Comparison of ENCODE assay signal across 22 cellular contexts in the genomic region with DNA sequence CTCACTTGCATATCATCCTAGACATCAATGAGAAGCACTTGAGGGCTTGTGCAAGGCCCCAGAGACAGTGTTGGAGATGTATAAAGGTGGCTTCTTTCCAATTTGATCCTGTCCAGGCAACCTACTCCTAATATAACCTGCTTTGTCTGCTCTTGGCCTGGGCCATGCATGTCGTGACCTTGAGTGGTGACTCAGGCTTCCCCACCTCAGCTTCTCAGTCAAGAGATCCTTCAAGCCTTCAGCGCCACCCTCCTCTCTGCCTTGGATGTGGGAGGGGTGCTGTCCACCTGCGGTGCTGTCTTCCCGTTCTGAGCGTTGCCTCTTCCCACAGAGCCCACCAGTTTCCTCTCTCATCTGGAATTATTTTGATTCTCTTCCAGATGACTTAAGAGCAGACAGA. TPM values are rescaled to one million over a fixed set of nuclear protein-coding genes. Genes with fewer than 3 reads are reported as not detected.
DNase-seq lines count a peak whose midpoint lies in the region; ATAC-seq, FAIRE-seq and TF ChIP-seq lines count a peak whose summit lies in the region.
"Had no signal": no experiment of that assay in that cellular context is flagged by ENCODE, and none has a peak within 500 bp of the region (broad histone marks: within the 10 kb centered on the region; RNA-seq: fewer than 3 reads in every experiment).

No MANE protein-coding gene starts in this region.

- peak in 2 of 3 experiments; percentile 23 to 25; a peak in 2 of 6 replicates for TF ChIP-seq CTCF in K562 (IDR thresholded peaks at IDR 0.05 in 2 of 3, conservative IDR thresholded peaks at IDR 0.05 in 1 of 3; ENCODE audit: insufficient read depth in 2 of 3, low read depth in 1 of 3, low read length in 3 of 3)
- TF ChIP-seq CTCF in psoas muscle (IDR thresholded peaks at IDR 0.05): no peak

- POLR2A ChIA-PET in K562 (lab: Yijun Ruan, JAX): interaction anchor here (1.2 kb wide), 1 partner anchor 15 kb away, joined by 3 read pairs; no protein-coding TSS in a partner anchor

- in situ Hi-C loops in K562 (cut with MboI): no loop called here

- TF ChIP-seq POLR2A in K562 (conservative IDR thresholded peaks at IDR 0.05): no peak

- FAIRE-seq in K562 (lab: Jason Lieb, UNC): peak; percentile 65
- FAIRE-seq: A549, D721Med, G401.6, GM12891, GM18507 had no signal

- intact Hi-C loops in K562 (cut with micrococcal nuclease): no loop called here
- intact Hi-C loops in psoas muscle (cut with DNase I): loop anchor here in 1 of 2 donors (10.0 kb wide), 1 partner anchor 283 kb away; the partner anchor contains the start of genes DOCK4 and ZNF277

- H2AFZ ChIP-seq in K562 (ENCODE audit: low read depth, low read length): 0 out of 2 replicates have a peak overlapping the region, but pooled peaks have one; percentile 9

- H3K36me3 Mint-ChIP-seq in activated naive CD8-positive, alpha-beta T cell treated with anti-CD3 and anti-CD28 coated beads for 36 hours: peaks cover 2% of the 10 kb centered on the region

- BruUV-seq in K562 (replicated peaks; lab: Mats Ljungman, UMichigan): no TSS peak

- no peak for TF ChIP-seq EP300 in K562 (IDR thresholded peaks at IDR 0.05; ENCODE audit: low read length)

- H3K4me1 Mint-ChIP-seq in activated naive CD8-positive, alpha-beta T cell treated with anti-CD3 and anti-CD28 coated beads for 36 hours: peaks cover 8% of the 10 kb centered on the region
- H3K4me1 Mint-ChIP-seq: B cell had no signal

- no peak overlapping the region for H3K4me3 ChIP-seq in K562
- no peak overlapping the region for H3K4me3 ChIP-seq in psoas muscle
- H3K4me3 ChIP-seq in skeletal muscle tissue (ENCODE audit: low read length in 3 of 3): no peak overlapping the region
- H3K4me3 ChIP-seq: A549; BLaER1 treated with 17β-estradiol and CSF1 and Interleukin-3, amounts not matched to agents 10 nM and 100 nM had no signal

- peaks cover 4 to 18% of the 10 kb centered on the region in 2 experiments; a peak in 4 of 5 replicates for H3K4me1 ChIP-seq in K562 (replicated peaks in 1 of 2; ENCODE audit: control insufficient read depth in 2 of 2, insufficient read depth in 2 of 2, low read length in 2 of 2)
- peaks cover 39% of the 10 kb centered on the region for H3K4me1 ChIP-seq in psoas muscle
- H3K4me1 ChIP-seq in skeletal muscle tissue (ENCODE audit: control insufficient read depth in 3 of 3, insufficient read depth in 3 of 3, low read length in 3 of 3): peaks cover 23 to 28% (median 24%) of the 10 kb centered on the region in 3 donors

- H3K9me3 ChIP-seq in K562 (replicated peaks; ENCODE audit: control insufficient read depth, insufficient read depth, low read depth, low read length) (no peaks in the 10 kb centered on the region), psoas muscle (no peaks in the 10 kb centered on the region), skeletal muscle tissue (ENCODE audit: control insufficient read depth in 3 of 3, low read length in 3 of 3) (no peaks in the 10 kb centered on the region)
- H3K9me3 ChIP-seq: A549; BLaER1 treated with 17β-estradiol and CSF1 and Interleukin-3, amounts not matched to agents 10 nM and 100 nM; Caco-2 had no signal

- WGBS in K562 (ENCODE audit: insufficient coverage, low coverage, missing lambda C conversion rate): 20% methylated on average over 5 of the region's 5 CpGs
- 81 to 88% (median 83%) methylated on average over 5 of the region's 5 CpGs for WGBS in psoas muscle, 3 donors

- H3K9me1 ChIP-seq in K562 (ENCODE audit: control insufficient read depth, insufficient read depth, low read length): no peaks in the 10 kb centered on the region

- CTCF ChIA-PET in K562 (lab: Yijun Ruan, JAX; ENCODE audit: low intra/inter-chr PET ratio): interaction anchor here (0.8 kb wide), 1 partner anchor 725 kb away, joined by 3 read pairs; no protein-coding TSS in a partner anchor

- no peaks in the 10 kb centered on the region for H4K20me1 ChIP-seq in K562 (replicated peaks; ENCODE audit: control insufficient read depth, insufficient read depth, low read length)
- H4K20me1 ChIP-seq: BLaER1 treated with 17β-estradiol and CSF1 and Interleukin-3, amounts not matched to agents 10 nM and 100 nM had no signal

- no peak overlapping the region for H3K27ac Mint-ChIP-seq in activated naive CD8-positive, alpha-beta T cell treated with anti-CD3 and anti-CD28 coated beads for 36 hours
- H3K27ac Mint-ChIP-seq: B cell; CD4-positive, alpha-beta T cell; CD8-positive, alpha-beta T cell had no signal

- ATAC-seq in K562 (peak; percentile 84), psoas muscle (peak in 2 of 4 donors; percentile 28 to 32)
- ATAC-seq: A549; CD8-positive, alpha-beta T cell had no signal

- H3K4me3 Mint-ChIP-seq in activated naive CD8-positive, alpha-beta T cell treated with anti-CD3 and anti-CD28 coated beads for 36 hours: no peak overlapping the region
- H3K4me3 Mint-ChIP-seq: B cell; CD4-positive, alpha-beta T cell; CD8-positive, alpha-beta T cell had no signal

- H3K79me2 ChIP-seq in K562 (ENCODE audit: control insufficient read depth, insufficient read depth, low read length): no peaks in the 10 kb centered on the region

- no peaks in the 10 kb centered on the region for H3K27me3 ChIP-seq in K562 (ENCODE audit: control insufficient read depth in 2 of 2, insufficient read depth in 2 of 2, low read length in 2 of 2)
- H3K27me3 ChIP-seq in psoas muscle (ENCODE audit: insufficient read depth in 3 of 3, low read length in 2 of 3): no peaks in the 10 kb centered on the region
- H3K27me3 ChIP-seq in skeletal muscle tissue (ENCODE audit: control insufficient read depth in 3 of 3, insufficient read depth in 3 of 3, low read length in 3 of 3): no peaks in the 10 kb centered on the region
- H3K27me3 ChIP-seq: BLaER1 treated with 17β-estradiol and CSF1 and Interleukin-3, amounts not matched to agents 10 nM and 100 nM had no signal

- peak; percentile 18 for DNase-seq in DMS79 (lab: John Stamatoyannopoulos, UW)
- DNase-seq in DMS79 treated with DMSO at 0.1 percent for 48 hours (lab: John Stamatoyannopoulos, UW): no peak
- DNase-seq in K562 (ENCODE audit: extremely low read depth in 1 of 4, low spot score in 3 of 4): peak in 2 of 4 experiments; percentile 64 to 65
- no peak for DNase-seq in psoas muscle
- DNase-seq in caudate nucleus (lab: John Stamatoyannopoulos, UW): no peak
- no peak for DNase-seq in activated naive CD8-positive, alpha-beta T cell treated with anti-CD3 and anti-CD28 coated beads for 36 hours
- DNase-seq: AML-193; Caco-2; Calu3; CD4-positive, alpha-beta T cell; CD8-positive, alpha-beta T cell; GF-D8 had no signal

- H3K9ac ChIP-seq in K562 (ENCODE audit: insufficient read depth in 1 of 2, low read depth in 2 of 2, low read length in 2 of 2): no peak overlapping the region
- H3K9ac ChIP-seq in skeletal muscle tissue (ENCODE audit: low read depth in 1 of 3, low read length in 3 of 3): no peak overlapping the region
- H3K9ac ChIP-seq: BLaER1 treated with 17β-estradiol and CSF1 and Interleukin-3, amounts not matched to agents 10 nM and 100 nM had no signal

- H3K27ac ChIP-seq in K562 (ENCODE audit: extremely low read depth, low read depth, low read length): no peak overlapping the region
- H3K27ac ChIP-seq in psoas muscle: peak overlapping the region; percentile 26
- H3K27ac ChIP-seq in skeletal muscle tissue (ENCODE audit: low read depth, low read length): peak overlapping the region; percentile 56
- H3K27ac ChIP-seq in caudate nucleus (ENCODE audit: low read depth, low read length): no peak overlapping the region
- H3K27ac ChIP-seq: 22Rv1; A549; BLaER1 treated with 17β-estradiol and CSF1 and Interleukin-3, amounts not matched to agents 10 nM and 100 nM; C4-2B had no signal

- no peaks in the 10 kb centered on the region for H3K9me3 Mint-ChIP-seq in activated naive CD8-positive, alpha-beta T cell treated with anti-CD3 and anti-CD28 coated beads for 36 hours
- H3K9me3 Mint-ChIP-seq: CD4-positive, alpha-beta T cell; CD8-positive, alpha-beta T cell had no signal

- H3K36me3 ChIP-seq in K562 (ENCODE audit: control insufficient read depth, insufficient read depth, low read length) (no peaks in the 10 kb centered on the region), psoas muscle (ENCODE audit: insufficient read depth in 1 of 2, low read depth in 1 of 2) (peaks cover 0 to 29% of the 10 kb centered on the region in 2 donors), skeletal muscle tissue (ENCODE audit: control insufficient read depth in 3 of 3, insufficient read depth in 3 of 3, low read length in 3 of 3) (peaks cover 2 to 16% (median 13%) of the 10 kb centered on the region in 3 donors)

- no peaks in the 10 kb centered on the region for H3K27me3 Mint-ChIP-seq in activated naive CD8-positive, alpha-beta T cell treated with anti-CD3 and anti-CD28 coated beads for 36 hours
- H3K27me3 Mint-ChIP-seq: B cell; CD4-positive, alpha-beta T cell had no signal

- no peak overlapping the region; the same call in 1 of the 2 replicates for H3K4me2 ChIP-seq in K562 (ENCODE audit: insufficient read depth, low read length)
- H3K4me2 ChIP-seq: A549; BLaER1 treated with 17β-estradiol and CSF1 and Interleukin-3, amounts not matched to agents 10 nM and 100 nM had no signal

- peak in 1 of 2 experiments; percentile 17; a peak in 1 of 4 replicates for TF ChIP-seq RAD21 in K562 (CRISPR knock-in tag; conservative IDR thresholded peaks at IDR 0.05 in 1 of 2, IDR thresholded peaks at IDR 0.05 in 1 of 2)

RNA-seq across cellular contexts. Expression of gene LSMEM1, which starts 6.7 kb away (rescaled TPM):
- total RNA-seq in K562 (2011; cell fraction: chromatin; rRNA removed; ENCODE audit: low replicate concordance): 0.81 and 4.6 TPM in 2 replicates
- 0.33 and 2.5 TPM in 2 replicates for total RNA-seq in K562 (2011; cell fraction: nucleolus; rRNA removed)
- total RNA-seq in K562 (2011; cell fraction: nucleoplasm; rRNA removed): 3.2 and 5.6 TPM in 2 replicates
- total RNA-seq in K562 (2014; rRNA removed): 0.36 and 0.94 TPM in 2 replicates
- total RNA-seq in K562 (2014; rRNA removed; fragmentation: Illumina TruSeq; extraction: Trizol): 0.58 and 1.5 TPM in 2 replicates
- 0.87 and 1.6 TPM in 2 replicates for total RNA-seq in K562 (2015; rRNA removed; fragmentation: Illumina TruSeq; extraction: Trizol)
- total RNA-seq in K562 (2021): 0.53 and 0.63 TPM in 2 replicates
- 1.4 and 1.8 TPM in 2 replicates for polyA plus RNA-seq in K562 (2011; rRNA removed)
- 0.09 and 0.40 TPM in 2 replicates for polyA plus RNA-seq in K562 (2011; cell fraction: cytosol; rRNA removed)
- 0.72 and 1.5 TPM in 2 replicates for polyA plus RNA-seq in K562 (2011; cell fraction: nucleus; rRNA removed)
- polyA plus RNA-seq in K562 (2012): 0.40 and 0.42 TPM in 2 replicates
- 0.97 and 1.5 TPM in 2 replicates for polyA plus RNA-seq in K562 (2014; fragmentation: Illumina TruSeq; extraction: Trizol)
- under 1 TPM; 0.17 to 0.34 TPM for polyA plus RNA-seq in K562 (2014; fragmentation: Nextera tagmentation; extraction: Ambion mirVana)
- polyA plus RNA-seq in K562 (2014; rRNA removed): 0.93 and 1.2 TPM in 2 replicates
- 0.91 and 1.6 TPM in 2 replicates for polyA minus RNA-seq in K562 (2011; rRNA and poly(A)+ RNA removed)
- 0.48 TPM in 1 of 2 replicates, not detected in the other for polyA minus RNA-seq in K562 (2011; cell fraction: cytosol; rRNA and poly(A)+ RNA removed)
- 0.40 and 1.4 TPM in 2 replicates for polyA minus RNA-seq in K562 (2011; cell fraction: nucleus; rRNA and poly(A)+ RNA removed)
- 1 to 10 TPM; 1.9 to 9.8 (median 8.0) TPM for total RNA-seq in psoas muscle
- polyA plus RNA-seq in psoas muscle: 10 to 100 TPM in 1 of 3 donors, 1 to 10 TPM in 2; 1.7 to 16.2 (median 6.4) TPM
- 13.0 TPM for total RNA-seq in skeletal muscle tissue
- total RNA-seq in activated naive CD8-positive, alpha-beta T cell treated with anti-CD3 and anti-CD28 coated beads for 36 hours: under 1 TPM; 0.62 to 0.88 TPM

RNA-seq across cellular contexts. Expression of gene IFRD1, which starts 37.2 kb away (rescaled TPM):
- 79.3 and 178 TPM in 2 replicates for total RNA-seq in K562 (2011; cell fraction: chromatin; rRNA removed; ENCODE audit: low replicate concordance)
- total RNA-seq in K562 (2011; cell fraction: nucleolus; rRNA removed): 42.2 and 49.9 TPM in 2 replicates
- 76.4 and 120 TPM in 2 replicates for total RNA-seq in K562 (2011; cell fraction: nucleoplasm; rRNA removed)
- 66.8 and 77.8 TPM in 2 replicates for total RNA-seq in K562 (2014; rRNA removed)
- total RNA-seq in K562 (2014; rRNA removed; fragmentation: Illumina TruSeq; extraction: Trizol): 73.1 and 76.1 TPM in 2 replicates
- total RNA-seq in K562 (2015; rRNA removed; fragmentation: Illumina TruSeq; extraction: Trizol): 68.1 and 68.7 TPM in 2 replicates
- 74.2 and 75.3 TPM in 2 replicates for total RNA-seq in K562 (2021)
- polyA plus RNA-seq in K562 (2011; rRNA removed): 52.6 and 81.8 TPM in 2 replicates
- polyA plus RNA-seq in K562 (2011; cell fraction: cytosol; rRNA removed): 21.8 and 23.3 TPM in 2 replicates
- polyA plus RNA-seq in K562 (2011; cell fraction: nucleus; rRNA removed): 50.5 and 53.6 TPM in 2 replicates
- polyA plus RNA-seq in K562 (2012): 62.5 and 71.7 TPM in 2 replicates
- polyA plus RNA-seq in K562 (2014; fragmentation: Illumina TruSeq; extraction: Trizol): 66.8 and 73.3 TPM in 2 replicates
- polyA plus RNA-seq in K562 (2014; fragmentation: Nextera tagmentation; extraction: Ambion mirVana): 10 to 100 TPM; 27.6 to 37.0 TPM
- 70.4 and 79.2 TPM in 2 replicates for polyA plus RNA-seq in K562 (2014; rRNA removed)
- polyA minus RNA-seq in K562 (2011; rRNA and poly(A)+ RNA removed): 79.3 and 80.4 TPM in 2 replicates
- 20.1 and 34.4 TPM in 2 replicates for polyA minus RNA-seq in K562 (2011; cell fraction: cytosol; rRNA and poly(A)+ RNA removed)
- polyA minus RNA-seq in K562 (2011; cell fraction: nucleus; rRNA and poly(A)+ RNA removed): 60.6 and 82.3 TPM in 2 replicates
- 100 to 1,000 TPM in 1 of 4 donors, 10 to 100 TPM in 3; 43.7 to 163 (median 54.0) TPM for total RNA-seq in psoas muscle
- 100 to 1,000 TPM in 1 of 3 donors, 10 to 100 TPM in 2; 34.7 to 153 (median 84.1) TPM for polyA plus RNA-seq in psoas muscle
- 15.1 TPM for total RNA-seq in skeletal muscle tissue
- 10 to 100 TPM; 53.5 to 55.1 TPM for total RNA-seq in activated naive CD8-positive, alpha-beta T cell treated with anti-CD3 and anti-CD28 coated beads for 36 hours

Comparison
In these comparisons a context has a peak if more than half of its experiments do, and no peak if none do; other contexts are left out.
1. H3K27ac ChIP-seq: peak in psoas muscle (single experiment) and skeletal muscle tissue (single experiment); none in K562 (single experiment) and caudate nucleus (single experiment).